Comparison of ENCODE assay signal across 9 cellular contexts in the genomic region with DNA sequence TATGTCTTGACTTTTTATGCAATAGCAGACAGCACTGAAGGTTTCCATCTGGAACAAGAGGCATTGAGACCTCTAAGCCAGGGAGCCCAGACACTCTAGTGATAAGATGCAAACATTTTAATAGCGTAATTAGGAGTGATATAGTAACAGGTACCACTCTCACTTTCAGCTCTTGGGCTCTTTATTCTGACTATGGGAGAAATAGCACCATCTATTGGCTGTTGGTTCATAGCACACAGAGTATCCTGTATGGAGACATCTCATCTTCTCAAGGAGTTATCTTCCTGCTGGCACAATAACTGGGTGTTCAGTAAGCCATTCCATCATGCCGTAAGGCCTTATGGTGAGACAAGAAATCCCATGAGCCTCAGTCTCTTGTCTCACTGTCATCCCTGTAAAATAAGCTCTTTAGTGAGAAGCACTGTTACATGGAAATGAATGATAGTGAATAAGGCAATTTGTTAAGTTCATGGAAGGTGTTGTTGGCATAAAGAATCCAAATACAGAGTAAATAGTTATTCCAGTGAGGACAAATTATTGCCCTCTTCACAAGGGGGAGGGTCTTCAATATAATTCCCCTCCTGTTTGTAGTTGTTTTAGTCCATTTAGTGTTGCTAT. TPM values are rescaled to one million over a fixed set of nuclear protein-coding genes. Genes with fewer than 3 reads are reported as not detected.
DNase-seq lines count a peak whose midpoint lies in the region; ATAC-seq and TF ChIP-seq lines count a peak whose summit lies in the region.
"Had no signal": no experiment of that assay in that cellular context is flagged by ENCODE, and none has a peak within 500 bp of the region (broad histone marks: within the 10 kb centered on the region; RNA-seq: fewer than 3 reads in every experiment).

No MANE protein-coding gene starts in this region.

- TF ChIP-seq CTCF in AG04449 (IDR thresholded peaks at IDR 0.05; ENCODE audit: insufficient read depth, low read length, missing control alignments) (peak; percentile 41), GM12872 (IDR thresholded peaks at IDR 0.05; ENCODE audit: insufficient read depth, low read depth, low read length) (peak; percentile 71), glutamatergic neuron (IDR thresholded peaks at IDR 0.05; ENCODE audit: partially characterized antibody, unreplicated experiment) (peak; percentile 17), type B pancreatic cell (conservative IDR thresholded peaks at IDR 0.05) (peak; percentile 65)

- H3K9me3 Mint-ChIP-seq in glutamatergic neuron (ENCODE audit: unreplicated experiment): no peaks in the 10 kb centered on the region
- no peaks in the 10 kb centered on the region for H3K9me3 Mint-ChIP-seq in type B pancreatic cell
- H3K9me3 Mint-ChIP-seq: stimulated activated naive CD8-positive, alpha-beta T cell treated with anti-CD3 and anti-CD28 coated beads, Interleukin-15, Interleukin-2, amounts not matched to agents 100 ng/mL and 50 ng/mL, for 24 hours had no signal

- H3K27ac Mint-ChIP-seq in glutamatergic neuron (ENCODE audit: unreplicated experiment) (no peak overlapping the region), type B pancreatic cell (no peak overlapping the region)
- H3K27ac Mint-ChIP-seq: stimulated activated naive CD8-positive, alpha-beta T cell treated with anti-CD3 and anti-CD28 coated beads, Interleukin-15, Interleukin-2, amounts not matched to agents 100 ng/mL and 50 ng/mL, for 24 hours had no signal

- no peak overlapping the region for H3K4me3 ChIP-seq in AG04449 (ENCODE audit: low read depth, low read length)

- H3K4me3 Mint-ChIP-seq in glutamatergic neuron (ENCODE audit: unreplicated experiment) (no peak overlapping the region), type B pancreatic cell (no peak overlapping the region)
- H3K4me3 Mint-ChIP-seq: stimulated activated naive CD8-positive, alpha-beta T cell treated with anti-CD3 and anti-CD28 coated beads, Interleukin-15, Interleukin-2, amounts not matched to agents 100 ng/mL and 50 ng/mL, for 24 hours had no signal

- DNase-seq in AG04449 (ENCODE audit: low read depth, low spot score): no peak
- DNase-seq in RPMI8226: peak; percentile 41
- no peak for DNase-seq in glutamatergic neuron
- DNase-seq in type B pancreatic cell (ENCODE audit: extremely low spot score, unreplicated experiment): no peak
- no peak for DNase-seq in activated naive CD4-positive, alpha-beta T cell (lab: John Stamatoyannopoulos, UW)
- no peak for DNase-seq in amniotic stem cell (lab: John Stamatoyannopoulos, UW)

- H3K36me3 Mint-ChIP-seq in glutamatergic neuron (ENCODE audit: unreplicated experiment) (no peaks in the 10 kb centered on the region), type B pancreatic cell (peaks cover 39% of the 10 kb centered on the region)

- H3K4me1 Mint-ChIP-seq in glutamatergic neuron (ENCODE audit: low read depth, unreplicated experiment) (no peaks in the 10 kb centered on the region), type B pancreatic cell (ENCODE audit: unreplicated experiment) (peaks cover 14% of the 10 kb centered on the region)

- ATAC-seq in HG03354 (IDR thresholded peaks at IDR 0.05; ENCODE audit: poor library complexity, severe bottlenecking, unreplicated experiment): peak; percentile 44

- POLR2A ChIA-PET in AG04449 (lab: Yijun Ruan, JAX): no interaction called here

- CTCF ChIA-PET in AG04449 (lab: Yijun Ruan, JAX): interaction anchor here (0.6 to 3.8 kb wide), 19 partner anchors 8 to 293 kb away, joined by 3 to 27 read pairs (median 5); no protein-coding TSS in a partner anchor

- peaks cover 4% of the 10 kb centered on the region for H3K27me3 Mint-ChIP-seq in glutamatergic neuron (ENCODE audit: unreplicated experiment)
- no peaks in the 10 kb centered on the region for H3K27me3 Mint-ChIP-seq in type B pancreatic cell
- H3K27me3 Mint-ChIP-seq: stimulated activated naive CD8-positive, alpha-beta T cell treated with anti-CD3 and anti-CD28 coated beads, Interleukin-15, Interleukin-2, amounts not matched to agents 100 ng/mL and 50 ng/mL, for 24 hours had no signal

RNA-seq across cellular contexts. Expression of gene THUMPD2, which starts 48.3 kb away (rescaled TPM):
- 6.0 TPM for total RNA-seq in glutamatergic neuron (ENCODE audit: unreplicated experiment)
- total RNA-seq in type B pancreatic cell (ENCODE audit: low replicate concordance): 7.8 and 11.7 TPM in 2 replicates

Comparison
In these comparisons a context has a peak if more than half of its experiments do, and no peak if none do; other contexts are left out.
1. CTCF ChIP-seq: peak in every context shown above with its lines; median percentile 71 in GM12872; 65 in type B pancreatic cell; 41 in AG04449; 17 in glutamatergic neuron.